In genomic region chr11:22860241-22860640, GRCh38 we compare ENCODE assay signal across 15 cellular contexts. TPM values are rescaled to one million over a fixed set of nuclear protein-coding genes. Genes with fewer than 3 reads are reported as not detected.
DNase-seq lines count a peak whose midpoint lies in the region; ATAC-seq and TF ChIP-seq lines count a peak whose summit lies in the region.
"Had no signal": no experiment of that assay in that cellular context is flagged by ENCODE, and none has a peak within 500 bp of the region (broad histone marks: within the 10 kb centered on the region; RNA-seq: fewer than 3 reads in every experiment).

TSS of gene CCDC179 (minus strand) at chr11:22860474. CDS start at chr11:22860421, 53 bp downstream.

- H3K79me1 ChIP-seq in neuronal stem cell (ENCODE audit: low read depth, low read length): no peaks in the 10 kb centered on the region

- no peaks in the 10 kb centered on the region for H3F3A ChIP-seq in GM23338 (replicated peaks; ENCODE audit: low read depth)

- no peak within 1 kb of the TSS for H3K4me2 ChIP-seq in GM23338
- H3K4me2 ChIP-seq in neuronal stem cell (ENCODE audit: insufficient read depth, low read length, poor library complexity, severe bottlenecking): no peak within 1 kb of the TSS
- H3K4me2 ChIP-seq: BLaER1 treated with 17β-estradiol and CSF1 and Interleukin-3, amounts not matched to agents 10 nM and 100 nM had no signal

- peak; percentile 9 to 41; a peak in 1 of 4 replicates for TF ChIP-seq CTCF in GM23338 (conservative IDR thresholded peaks at IDR 0.05; ENCODE audit: low read depth in 2 of 2)
- no peak for TF ChIP-seq CTCF in WTC11 (IDR thresholded peaks at IDR 0.05)
- no peak for TF ChIP-seq CTCF in upper lobe of right lung (IDR thresholded peaks at IDR 0.05)

- DNase-seq in GM23338 (ENCODE audit: low spot score) (no peak), WTC11 (ENCODE audit: low spot score) (peak; percentile 11), neuronal stem cell (ENCODE audit: low spot score) (no peak), upper lobe of right lung (no peak), H7 (no peak), NCI-H82 treated with DMSO at 0.1 percent for 48 hours (lab: John Stamatoyannopoulos, UW; ENCODE audit: unreplicated experiment) (no peak)
- DNase-seq: ACHN; CD4-positive, CD25-positive, alpha-beta regulatory T cell; DMS 273 treated with DMSO at 0.1 percent for 48 hours; GM23248 had no signal

- H3K18ac ChIP-seq in neuronal stem cell (ENCODE audit: low read length): peak within 1 kb of the TSS; percentile 16

- H3K27me3 ChIP-seq in GM23338 (ENCODE audit: insufficient read depth): no peaks in the 10 kb centered on the region
- H3K27me3 ChIP-seq in neuronal stem cell (ENCODE audit: control insufficient read depth in 3 of 3, insufficient read depth in 3 of 3, low read depth in 1 of 3, low read length in 3 of 3): no peaks in the 10 kb centered on the region
- H3K27me3 ChIP-seq in upper lobe of right lung: no peaks in the 10 kb centered on the region
- H3K27me3 ChIP-seq in H7 (ENCODE audit: control insufficient read depth, insufficient read depth, low read length): no peaks in the 10 kb centered on the region
- H3K27me3 ChIP-seq: BLaER1 treated with 17β-estradiol and CSF1 and Interleukin-3, amounts not matched to agents 10 nM and 100 nM had no signal

- H2AFZ ChIP-seq in GM23338 (no peak within 1 kb of the TSS), neuronal stem cell (ENCODE audit: low read length) (no peak within 1 kb of the TSS)
- H2AFZ ChIP-seq: GM23248 had no signal

- no peak within 1 kb of the TSS for H2BK15ac ChIP-seq in neuronal stem cell (ENCODE audit: low read length)

- no peaks in the 10 kb centered on the region for H3K9me2 ChIP-seq in GM23338 (ENCODE audit: insufficient read depth)

- no peak within 1 kb of the TSS for H3K14ac ChIP-seq in neuronal stem cell (ENCODE audit: low read length)

- intact Hi-C loops in upper lobe of right lung (cut with DNase I): no loop called here

- no CpG with 5 or more reads among the region's 4 CpGs for WGBS in neuronal stem cell (ENCODE audit: extremely low coverage in 2 of 2, insufficient read length in 2 of 2, insufficient replicate concordance in 1 of 2), 2 donors

- H2BK12ac ChIP-seq in neuronal stem cell (ENCODE audit: low read length): no peak within 1 kb of the TSS

- no peak within 1 kb of the TSS for H2BK5ac ChIP-seq in neuronal stem cell (ENCODE audit: low read length)

- H3K4me3 ChIP-seq in GM23338 (no peak within 1 kb of the TSS), neuronal stem cell (ENCODE audit: low read length in 2 of 2) (no peak within 1 kb of the TSS), upper lobe of right lung (no peak within 1 kb of the TSS), H7 (ENCODE audit: insufficient read depth, low read depth, low read length) (no peak within 1 kb of the TSS)
- H3K4me3 ChIP-seq: BLaER1 treated with 17β-estradiol and CSF1 and Interleukin-3, amounts not matched to agents 10 nM and 100 nM; GM23248 had no signal

- CTCF ChIA-PET in WTC11 (lab: Charles Lee): interaction anchor here (2.5 kb wide), 1 partner anchor 16 kb away, joined by 7 read pairs; no protein-coding TSS in a partner anchor

- peaks cover 7% of the 10 kb centered on the region for H3K4me1 Mint-ChIP-seq in GM23338
- H3K4me1 Mint-ChIP-seq in WTC11: peaks cover 9% of the 10 kb centered on the region
- H3K4me1 Mint-ChIP-seq: CD4-positive, CD25-positive, alpha-beta regulatory T cell had no signal

- no peak within 1 kb of the TSS for H2BK120ac ChIP-seq in neuronal stem cell (ENCODE audit: low read depth, low read length)

- H3K9me3 Mint-ChIP-seq in GM23338 (peaks cover 3% of the 10 kb centered on the region; the same call in 2 of the 3 replicates), WTC11 (peaks cover 16% of the 10 kb centered on the region)

- H3K36me3 Mint-ChIP-seq in GM23338 (ENCODE audit: low read depth) (peaks cover 3% of the 10 kb centered on the region; the same call in 2 of the 3 replicates), WTC11 (no peaks in the 10 kb centered on the region)

- ATAC-seq in GM23338 (no peak), WTC11 (peak; percentile 77), upper lobe of right lung (peak; percentile 20), GM21367 (IDR thresholded peaks at IDR 0.05; ENCODE audit: unreplicated experiment) (no peak)

- H3K27ac Mint-ChIP-seq in GM23338 (no peak within 1 kb of the TSS; the same call in 1 of the 2 replicates), WTC11 (no peak within 1 kb of the TSS)
- H3K27ac Mint-ChIP-seq: CD4-positive, CD25-positive, alpha-beta regulatory T cell had no signal

- H3K9me3 ChIP-seq in neuronal stem cell (replicated peaks in 1 of 2; ENCODE audit: control insufficient read depth in 2 of 2, insufficient read depth in 1 of 2, low read depth in 1 of 2, low read length in 2 of 2) (no peaks in the 10 kb centered on the region), upper lobe of right lung (no peaks in the 10 kb centered on the region)
- H3K9me3 ChIP-seq: BLaER1 treated with 17β-estradiol and CSF1 and Interleukin-3, amounts not matched to agents 10 nM and 100 nM had no signal

- no peak within 1 kb of the TSS for H3K27ac ChIP-seq in GM23338 (ENCODE audit: low read depth)
- H3K27ac ChIP-seq in neuronal stem cell (replicated peaks; ENCODE audit: low read length): no peak within 1 kb of the TSS
- no peak within 1 kb of the TSS for H3K27ac ChIP-seq in upper lobe of right lung
- H3K27ac ChIP-seq: BLaER1 treated with 17β-estradiol and CSF1 and Interleukin-3, amounts not matched to agents 10 nM and 100 nM; GM23248; HL-60 had no signal

- H3K4me3 Mint-ChIP-seq in GM23338: no peak within 1 kb of the TSS
- H3K4me3 Mint-ChIP-seq in WTC11: no peak within 1 kb of the TSS
- H3K4me3 Mint-ChIP-seq: CD4-positive, CD25-positive, alpha-beta regulatory T cell had no signal

- no peaks in the 10 kb centered on the region; the same call in 1 of the 2 replicates for H3K36me3 ChIP-seq in GM23338 (ENCODE audit: insufficient read depth)
- no peaks in the 10 kb centered on the region for H3K36me3 ChIP-seq in neuronal stem cell (replicated peaks in 1 of 2; ENCODE audit: control insufficient read depth in 2 of 2, insufficient read depth in 2 of 2, low read length in 2 of 2)
- H3K36me3 ChIP-seq in upper lobe of right lung: no peaks in the 10 kb centered on the region
- H3K36me3 ChIP-seq in H7 (replicated peaks; ENCODE audit: control insufficient read depth, insufficient read depth, low read length): no peaks in the 10 kb centered on the region
- H3K36me3 ChIP-seq: BLaER1 treated with 17β-estradiol and CSF1 and Interleukin-3, amounts not matched to agents 10 nM and 100 nM had no signal

- no peak within 1 kb of the TSS for H4K8ac ChIP-seq in neuronal stem cell (ENCODE audit: low read depth, low read length)

- H4K20me1 ChIP-seq in GM23338 (replicated peaks; ENCODE audit: insufficient read depth): no peaks in the 10 kb centered on the region
- H4K20me1 ChIP-seq: BLaER1 treated with 17β-estradiol and CSF1 and Interleukin-3, amounts not matched to agents 10 nM and 100 nM had no signal

- no peaks in the 10 kb centered on the region for H3K79me2 ChIP-seq in GM23338 (replicated peaks; ENCODE audit: insufficient read depth)

- no peak within 1 kb of the TSS for H2AK5ac ChIP-seq in neuronal stem cell (ENCODE audit: low read depth, low read length)

- POLR2A ChIA-PET in WTC11 (lab: Charles Lee): no interaction called here

- peaks cover 3% of the 10 kb centered on the region; the same call in 1 of the 2 replicates for H3K4me1 ChIP-seq in GM23338 (ENCODE audit: insufficient read depth)
- no peaks in the 10 kb centered on the region for H3K4me1 ChIP-seq in neuronal stem cell (ENCODE audit: control insufficient read depth in 2 of 2, insufficient read depth in 1 of 2, low read depth in 1 of 2, low read length in 2 of 2)
- no peaks in the 10 kb centered on the region for H3K4me1 ChIP-seq in upper lobe of right lung
- H3K4me1 ChIP-seq: BLaER1 treated with 17β-estradiol and CSF1 and Interleukin-3, amounts not matched to agents 10 nM and 100 nM had no signal

- no peak within 1 kb of the TSS for H3K9ac ChIP-seq in neuronal stem cell (ENCODE audit: low read depth, low read length, poor library complexity)
- H3K9ac ChIP-seq: BLaER1 treated with 17β-estradiol and CSF1 and Interleukin-3, amounts not matched to agents 10 nM and 100 nM; GM23248 had no signal

- H3K4ac ChIP-seq in neuronal stem cell (ENCODE audit: low read length): no peak within 1 kb of the TSS

- H3K23ac ChIP-seq in neuronal stem cell (ENCODE audit: low read depth, low read length, poor library complexity): no peak within 1 kb of the TSS

- no peak within 1 kb of the TSS for H4K91ac ChIP-seq in neuronal stem cell (ENCODE audit: low read depth, low read length, poor library complexity)

- no peaks in the 10 kb centered on the region for H3K27me3 Mint-ChIP-seq in GM23338 (ENCODE audit: insufficient read depth, low read depth, poor library complexity)
- H3K27me3 Mint-ChIP-seq in WTC11 (ENCODE audit: low read depth): no peaks in the 10 kb centered on the region
- H3K27me3 Mint-ChIP-seq: CD4-positive, CD25-positive, alpha-beta regulatory T cell had no signal

TF ChIP-seq in GM23338, 12 proteins besides CTCF, POLR2A, EP300 and RAD21 (continues in another document):
- TF ChIP-seq CREB1 (CRISPR knock-in tag; IDR thresholded peaks at IDR 0.05; ENCODE audit: low read depth): no peak
- no peak for TF ChIP-seq EZH2phosphoT487 (IDR thresholded peaks at IDR 0.05; ENCODE audit: unreplicated experiment)

TF ChIP-seq in WTC11, 78 proteins besides CTCF, POLR2A, EP300 and RAD21:
- TF ChIP-seq ZNF423 (CRISPR knock-in tag; IDR thresholded peaks at IDR 0.05) (no peak), ESRRA (CRISPR knock-in tag; IDR thresholded peaks at IDR 0.05; ENCODE audit: borderline replicate concordance) (no peak), CBFB (CRISPR knock-in tag; IDR thresholded peaks at IDR 0.05; ENCODE audit: low read depth) (no peak)
TF ChIP-seq in WTC11: peak in this region for 0.

RNA-seq across cellular contexts. Expression of gene CCDC179, which starts in this region (rescaled TPM):
- total RNA-seq in GM23338 (2014; rRNA removed; shearing (Covaris generic)): not detected in 2 replicates
- polyA plus RNA-seq in GM23338 (2016; fragmentation: Nextera tagmentation; extraction: Ambion mirVana): not detected in 2 replicates
- not detected in 3 replicates for total RNA-seq in WTC11 (2021)
- not detected for polyA plus RNA-seq in neuronal stem cell (2013, experiment 1 of 2)
- not detected for polyA plus RNA-seq in neuronal stem cell (2013, experiment 2 of 2)
- not detected for total RNA-seq in upper lobe of right lung
- not detected in 2 replicates for total RNA-seq in H7 (2014; rRNA removed; shearing (Covaris generic))
- total RNA-seq: A172; CD4-positive, CD25-positive, alpha-beta regulatory T cell; Daoy; GM23248 had no signal
- polyA plus RNA-seq: CD4-positive, CD25-positive, alpha-beta regulatory T cell; GM23248 had no signal

Comparison
In these comparisons a context has a peak if more than half of its experiments do, and no peak if none do; other contexts are left out.
1. Peak in DNase-seq and ATAC-seq in WTC11; RNA of the gene not detected or under 1 TPM.
2. Peak in ATAC-seq in upper lobe of right lung; RNA of the gene not detected or under 1 TPM.
3. CTCF ChIP-seq: peak in GM23338 (2 of 2); none in WTC11 (single experiment) and upper lobe of right lung (single experiment).